Comparison of ENCODE assay signal across 8 cellular contexts in genomic region chr16:3714378-3714777, GRCh38. TPM values are rescaled to one million over a fixed set of nuclear protein-coding genes. Genes with fewer than 3 reads are reported as not detected.
DNase-seq lines count a peak whose midpoint lies in the region; ATAC-seq, FAIRE-seq and TF ChIP-seq lines count a peak whose summit lies in the region.
"Not testable (repeated sequence)": the region's sequence is repeated elsewhere in the genome, so short reads cannot be mapped to it uniquely, and the experiment has no call there.

No MANE protein-coding gene starts in this region.

- not testable (repeated sequence) for H3K27me3 Mint-ChIP-seq in CD8-positive, alpha-beta memory T cell; activated CD8-positive, alpha-beta T cell treated with anti-CD3 and anti-CD28 coated beads for 36 hours; activated T-helper 2 cell treated with anti-CD3 and anti-CD28 coated beads, Interferon-gamma antibody, Interleukin-2, Interleukin-4, amounts not matched to agents 10 μg/mL and 5 μg/mL and 100 μg/mL, durations not matched to agents 14 hours and 24 hours and 36 hours (ENCODE audit: low read depth); brain; neural crest cell (ENCODE audit: low read depth); stimulated activated naive CD8-positive, alpha-beta T cell treated with anti-CD3 and anti-CD28 coated beads, Interleukin-15, Interleukin-2, amounts not matched to agents 100 ng/mL and 50 ng/mL, for 24 hours

- H3K27me3 ChIP-seq in CD8-positive, alpha-beta memory T cell (ENCODE audit: insufficient read depth, low read length, poor library complexity, severe bottlenecking); HepG2 (ENCODE audit: control insufficient read depth in 1 of 2, insufficient read depth in 2 of 2, low read length in 2 of 2): not testable (repeated sequence)

- not testable (repeated sequence) for TF ChIP-seq CTCF in HEK293 (tag by site-specific recombination; IDR thresholded peaks at IDR 0.05); activated CD8-positive, alpha-beta T cell treated with anti-CD3 and anti-CD28 coated beads for 36 hours (IDR thresholded peaks at IDR 0.05); brain (conservative IDR thresholded peaks at IDR 0.05); HepG2 (CRISPR knock-in tag; IDR thresholded peaks at IDR 0.05); neural crest cell (conservative IDR thresholded peaks at IDR 0.05)

- H3K4me2 ChIP-seq in HepG2 (ENCODE audit: low read depth, low read length) = not testable (repeated sequence)

- peak overlapping the region in 4 of 7 donors; percentile 28 to 83 (median 51) for H3K4me3 Mint-ChIP-seq in CD8-positive, alpha-beta memory T cell
- peak overlapping the region; percentile 49 for H3K4me3 Mint-ChIP-seq in activated CD8-positive, alpha-beta T cell treated with anti-CD3 and anti-CD28 coated beads for 36 hours
- H3K4me3 Mint-ChIP-seq in activated T-helper 2 cell treated with anti-CD3 and anti-CD28 coated beads, Interferon-gamma antibody, Interleukin-2, Interleukin-4, amounts not matched to agents 10 μg/mL and 5 μg/mL and 100 μg/mL, durations not matched to agents 14 hours and 24 hours and 36 hours (ENCODE audit: low read depth) = not testable (repeated sequence)
- H3K4me3 Mint-ChIP-seq in brain (peak overlapping the region in 3 of 5 experiments; percentile 15 to 73 (median 52)), neural crest cell (peak overlapping the region; percentile 75)
- H3K4me3 Mint-ChIP-seq in stimulated activated naive CD8-positive, alpha-beta T cell treated with anti-CD3 and anti-CD28 coated beads, Interleukin-15, Interleukin-2, amounts not matched to agents 100 ng/mL and 50 ng/mL, for 24 hours = peak overlapping the region; percentile 91

- H3K27ac Mint-ChIP-seq in CD8-positive, alpha-beta memory T cell; activated CD8-positive, alpha-beta T cell treated with anti-CD3 and anti-CD28 coated beads for 36 hours; neural crest cell (ENCODE audit: unreplicated experiment); stimulated activated naive CD8-positive, alpha-beta T cell treated with anti-CD3 and anti-CD28 coated beads, Interleukin-15, Interleukin-2, amounts not matched to agents 100 ng/mL and 50 ng/mL, for 24 hours: not testable (repeated sequence)
- peak overlapping the region; percentile 13 for H3K27ac Mint-ChIP-seq in activated T-helper 2 cell treated with anti-CD3 and anti-CD28 coated beads, Interferon-gamma antibody, Interleukin-2, Interleukin-4, amounts not matched to agents 10 μg/mL and 5 μg/mL and 100 μg/mL, durations not matched to agents 14 hours and 24 hours and 36 hours
- peak overlapping the region in 1 of 5 experiments; percentile 4 for H3K27ac Mint-ChIP-seq in brain

- not testable (repeated sequence) for H3K9ac ChIP-seq in HepG2 (ENCODE audit: insufficient read depth, low read depth, low read length)

- intact Hi-C loops in activated CD8-positive, alpha-beta T cell treated with anti-CD3 and anti-CD28 coated beads for 36 hours (cut with micrococcal nuclease); HepG2 (cut with micrococcal nuclease; ENCODE audit: unreplicated experiment): not testable (repeated sequence)
- intact Hi-C loops in activated T-helper 2 cell treated with anti-CD3 and anti-CD28 coated beads, Interferon-gamma antibody, Interleukin-2, Interleukin-4, amounts not matched to agents 10 μg/mL and 5 μg/mL and 100 μg/mL, durations not matched to agents 14 hours and 24 hours and 36 hours (cut with micrococcal nuclease) = loop anchor here (10.0 kb wide), 1 partner anchor 560 kb away; the partner anchor contains the start of gene TFAP4

- not testable (repeated sequence) for H3K9me3 ChIP-seq in CD8-positive, alpha-beta memory T cell (ENCODE audit: low read length); HEK293 (ENCODE audit: control insufficient read depth, insufficient read depth, low read depth, low read length); HepG2 (ENCODE audit: low read length)

- in situ Hi-C loops in HepG2 (cut with HindIII; ENCODE audit: extremely low pct_ligation_motif_present, low pct_unique_long_range_greater_than_20kb) = not testable (repeated sequence)

- H4K20me1 ChIP-seq in HepG2 (ENCODE audit: insufficient read depth, low read length) = not testable (repeated sequence)

- not testable (repeated sequence) for H3K27ac ChIP-seq in CD8-positive, alpha-beta memory T cell (ENCODE audit: low read depth, low read length); HEK293 (ENCODE audit: extremely low read depth, low read depth, low read length); HepG2 (ENCODE audit: extremely low read length, insufficient read depth, low read length)

- FAIRE-seq in HepG2 (lab: Jason Lieb, UNC) = not testable (repeated sequence)

- TF ChIP-seq POLR2A in HepG2 (IDR thresholded peaks at IDR 0.05; ENCODE audit: insufficient read depth in 1 of 2, low read depth in 2 of 2, low read length in 2 of 2) = not testable (repeated sequence)

- not testable (repeated sequence) for BruUV-seq in HepG2 (replicated peaks; lab: Mats Ljungman, UMichigan)

- peaks cover 15% of the 10 kb centered on the region for H3K4me1 ChIP-seq in CD8-positive, alpha-beta memory T cell (ENCODE audit: insufficient read depth, low read length)
- not testable (repeated sequence) for H3K4me1 ChIP-seq in HEK293 (ENCODE audit: control insufficient read depth, insufficient read depth, low read length)
- H3K4me1 ChIP-seq in HepG2 (ENCODE audit: insufficient read depth, low read length) = peaks cover 64% of the 10 kb centered on the region

- 99% methylated on average over 10 of the region's 10 CpGs for WGBS in HepG2 (ENCODE audit: low lambda C conversion rate)

- not testable (repeated sequence) for ATAC-seq in activated CD8-positive, alpha-beta T cell treated with anti-CD3 and anti-CD28 coated beads for 36 hours; HepG2

- not testable (repeated sequence) for TF ChIP-seq RAD21 in HepG2 (CRISPR knock-in tag; IDR thresholded peaks at IDR 0.05)

- TF ChIP-seq EP300 in HepG2 (IDR thresholded peaks at IDR 0.05; ENCODE audit: low read depth in 2 of 2, low read length in 2 of 2); HepG2 (CRISPR knock-in tag; IDR thresholded peaks at IDR 0.05; ENCODE audit: borderline replicate concordance): not testable (repeated sequence)

- CTCF ChIA-PET in CD8-positive, alpha-beta memory T cell (lab: Charles Lee); HepG2 (lab: Yijun Ruan, JAX; ENCODE audit: low intra/inter-chr PET ratio, low total read pairs): not testable (repeated sequence)
- CTCF ChIA-PET in HEK293 (lab: Yijun Ruan, JAX) = interaction anchor here (3.8 kb wide), 1 partner anchor 23 kb away, joined by 16 read pairs; no protein-coding TSS in a partner anchor
- CTCF ChIA-PET in activated CD8-positive, alpha-beta T cell treated with anti-CD3 and anti-CD28 coated beads for 36 hours (lab: Charles Lee) = interaction anchor here (1.1 to 5.4 kb wide), 3 partner anchors 24 to 540 kb away, joined by 3 to 18 read pairs (median 3); no protein-coding TSS in a partner anchor

- DNase-seq in CD8-positive, alpha-beta memory T cell; activated CD8-positive, alpha-beta T cell treated with anti-CD3 and anti-CD28 coated beads for 36 hours; activated T-helper 2 cell treated with anti-CD3 and anti-CD28 coated beads, Interferon-gamma antibody, Interleukin-2, Interleukin-4, amounts not matched to agents 10 μg/mL and 5 μg/mL and 100 μg/mL, durations not matched to agents 14 hours and 24 hours and 36 hours (ENCODE audit: low spot score); HepG2 (ENCODE audit: low spot score); neural crest cell (ENCODE audit: low read depth, low spot score): not testable (repeated sequence)

- peaks cover 73% of the 10 kb centered on the region for H3K79me2 ChIP-seq in HepG2 (ENCODE audit: insufficient read depth, low read length)

- POLR2A ChIA-PET in CD8-positive, alpha-beta memory T cell (lab: Charles Lee) = not testable (repeated sequence)
- POLR2A ChIA-PET in HEK293 (lab: Yijun Ruan, JAX) (interaction anchor here (0.5 kb wide), 1 partner anchor 1110 kb away, joined by 4 read pairs; no protein-coding TSS in a partner anchor), HepG2 (lab: Yijun Ruan, JAX) (interaction anchor here (9.7 kb wide), 1 partner anchor 18 kb away, joined by 144 read pairs; no protein-coding TSS in a partner anchor)
- POLR2A ChIA-PET in activated CD8-positive, alpha-beta T cell treated with anti-CD3 and anti-CD28 coated beads for 36 hours (lab: Charles Lee) = interaction anchor here (0.9 to 2.6 kb wide), 5 partner anchors 10 to 470 kb away, joined by 3 to 7 read pairs (median 4); no protein-coding TSS in a partner anchor

- H3K36me3 Mint-ChIP-seq in CD8-positive, alpha-beta memory T cell = peaks cover 0 to 24% (median 3%) of the 10 kb centered on the region in 3 donors
- H3K36me3 Mint-ChIP-seq in activated CD8-positive, alpha-beta T cell treated with anti-CD3 and anti-CD28 coated beads for 36 hours (ENCODE audit: low read depth) = peaks cover 46% of the 10 kb centered on the region
- peaks cover 53% of the 10 kb centered on the region for H3K36me3 Mint-ChIP-seq in activated T-helper 2 cell treated with anti-CD3 and anti-CD28 coated beads, Interferon-gamma antibody, Interleukin-2, Interleukin-4, amounts not matched to agents 10 μg/mL and 5 μg/mL and 100 μg/mL, durations not matched to agents 14 hours and 24 hours and 36 hours (ENCODE audit: low read depth)
- peaks cover 23% of the 10 kb centered on the region for H3K36me3 Mint-ChIP-seq in brain
- H3K36me3 Mint-ChIP-seq in neural crest cell (ENCODE audit: low read depth) = not testable (repeated sequence)
- H3K36me3 Mint-ChIP-seq in stimulated activated naive CD8-positive, alpha-beta T cell treated with anti-CD3 and anti-CD28 coated beads, Interleukin-15, Interleukin-2, amounts not matched to agents 100 ng/mL and 50 ng/mL, for 24 hours (ENCODE audit: low read depth) = peaks cover 54% of the 10 kb centered on the region

- H3K4me1 Mint-ChIP-seq in CD8-positive, alpha-beta memory T cell = peaks cover 35 to 61% (median 46%) of the 10 kb centered on the region in 3 donors
- peaks cover 45% of the 10 kb centered on the region for H3K4me1 Mint-ChIP-seq in activated CD8-positive, alpha-beta T cell treated with anti-CD3 and anti-CD28 coated beads for 36 hours (ENCODE audit: low read depth)
- peaks cover 37% of the 10 kb centered on the region for H3K4me1 Mint-ChIP-seq in activated T-helper 2 cell treated with anti-CD3 and anti-CD28 coated beads, Interferon-gamma antibody, Interleukin-2, Interleukin-4, amounts not matched to agents 10 μg/mL and 5 μg/mL and 100 μg/mL, durations not matched to agents 14 hours and 24 hours and 36 hours (ENCODE audit: low read depth)
- H3K4me1 Mint-ChIP-seq in brain = peaks cover 52% of the 10 kb centered on the region
- peaks cover 40% of the 10 kb centered on the region for H3K4me1 Mint-ChIP-seq in neural crest cell
- peaks cover 48% of the 10 kb centered on the region for H3K4me1 Mint-ChIP-seq in stimulated activated naive CD8-positive, alpha-beta T cell treated with anti-CD3 and anti-CD28 coated beads, Interleukin-15, Interleukin-2, amounts not matched to agents 100 ng/mL and 50 ng/mL, for 24 hours (ENCODE audit: low read depth)

- not testable (repeated sequence) for H3K36me3 ChIP-seq in CD8-positive, alpha-beta memory T cell (ENCODE audit: insufficient read depth, low read length)
- H3K36me3 ChIP-seq in HEK293 (ENCODE audit: control insufficient read depth in 2 of 2, insufficient read depth in 1 of 2, low read length in 2 of 2) (peaks cover 4 to 35% of the 10 kb centered on the region in 2 experiments; a peak in 2 of 3 replicates), HepG2 (replicated peaks in 1 of 2; ENCODE audit: control insufficient read depth in 1 of 2, insufficient read depth in 2 of 2, low read length in 2 of 2) (peaks cover 1 to 12% of the 10 kb centered on the region in 2 experiments; a peak in 2 of 5 replicates)

- H2AFZ ChIP-seq in HepG2 (ENCODE audit: low read length) = not testable (repeated sequence)

- H3K9me3 Mint-ChIP-seq in CD8-positive, alpha-beta memory T cell; activated CD8-positive, alpha-beta T cell treated with anti-CD3 and anti-CD28 coated beads for 36 hours; activated T-helper 2 cell treated with anti-CD3 and anti-CD28 coated beads, Interferon-gamma antibody, Interleukin-2, Interleukin-4, amounts not matched to agents 10 μg/mL and 5 μg/mL and 100 μg/mL, durations not matched to agents 14 hours and 24 hours and 36 hours; brain; neural crest cell; stimulated activated naive CD8-positive, alpha-beta T cell treated with anti-CD3 and anti-CD28 coated beads, Interleukin-15, Interleukin-2, amounts not matched to agents 100 ng/mL and 50 ng/mL, for 24 hours: not testable (repeated sequence)

- not testable (repeated sequence) for H3K4me3 ChIP-seq in CD8-positive, alpha-beta memory T cell (ENCODE audit: low read length); HEK293 (ENCODE audit: low read depth, low read length); HepG2 (replicated peaks in 1 of 3; ENCODE audit: insufficient read depth in 1 of 3, low read depth in 2 of 3, low read length in 3 of 3)

RNA-seq across cellular contexts. Expression of gene TRAP1, which starts 2.9 kb away (rescaled TPM):
- 100 to 1,000 TPM; 283 to 308 TPM for total RNA-seq in CD8-positive, alpha-beta memory T cell
- 53.5 TPM for polyA plus RNA-seq in CD8-positive, alpha-beta memory T cell
- total RNA-seq in activated CD8-positive, alpha-beta T cell treated with anti-CD3 and anti-CD28 coated beads for 36 hours = 100 to 1,000 TPM; 343 to 379 TPM
- 299 and 307 TPM in 2 replicates for total RNA-seq in activated T-helper 2 cell treated with anti-CD3 and anti-CD28 coated beads, Interferon-gamma antibody, Interleukin-2, Interleukin-4, amounts not matched to agents 10 μg/mL and 5 μg/mL and 100 μg/mL, durations not matched to agents 14 hours and 24 hours and 36 hours
- polyA plus RNA-seq in brain (ENCODE audit: insufficient read depth, low read depth, low replicate concordance) (80.4 TPM), HepG2 (2011; rRNA removed) (240 and 283 TPM in 2 replicates)
- total RNA-seq in HepG2 (2016; rRNA removed; fragmentation: Illumina TruSeq; extraction: Trizol) (112 and 127 TPM in 2 replicates), neural crest cell (152 and 154 TPM in 2 replicates)
- 28.9 and 31.8 TPM in 2 replicates for total RNA-seq in HepG2 (2016; cell fraction: cytosol; rRNA removed; fragmentation: Illumina TruSeq; extraction: Trizol; ENCODE audit: low read depth)
- 104 and 130 TPM in 2 replicates for total RNA-seq in HepG2 (2016; cell fraction: insoluble cytoplasmic fraction; rRNA removed; fragmentation: Illumina TruSeq; extraction: Trizol)
- total RNA-seq in HepG2 (2016; cell fraction: membrane; rRNA removed; fragmentation: Illumina TruSeq; extraction: Trizol) = 40.6 and 42.7 TPM in 2 replicates
- 81.3 and 97.5 TPM in 2 replicates for total RNA-seq in HepG2 (2016; cell fraction: nucleus; rRNA removed; fragmentation: Illumina TruSeq; extraction: Trizol)
- polyA plus RNA-seq in HepG2 (2011; cell fraction: cytosol; rRNA removed) = 125 and 163 TPM in 2 replicates
- 405 and 449 TPM in 2 replicates for polyA plus RNA-seq in HepG2 (2011; cell fraction: nucleus; rRNA removed)
- 173 and 189 TPM in 2 replicates for polyA plus RNA-seq in HepG2 (2012)
- polyA plus RNA-seq in HepG2 (2016; cell fraction: cytosol; fragmentation: Illumina TruSeq; extraction: Trizol; ENCODE audit: low read depth) = 15.5 and 18.4 TPM in 2 replicates
- 106 and 121 TPM in 2 replicates for polyA plus RNA-seq in HepG2 (2016; cell fraction: insoluble cytoplasmic fraction; fragmentation: Illumina TruSeq; extraction: Trizol; ENCODE audit: low read depth)
- polyA plus RNA-seq in HepG2 (2016; cell fraction: membrane; fragmentation: Illumina TruSeq; extraction: Trizol; ENCODE audit: low read depth) = 25.7 and 26.7 TPM in 2 replicates
- 169 and 193 TPM in 2 replicates for polyA plus RNA-seq in HepG2 (2016; cell fraction: nucleus; fragmentation: Illumina TruSeq; extraction: Trizol; ENCODE audit: insufficient read depth, low read depth)
- 623 and 697 TPM in 2 replicates for polyA minus RNA-seq in HepG2 (2011; rRNA and poly(A)+ RNA removed; ENCODE audit: low replicate concordance)
- 98.0 and 120 TPM in 2 replicates for polyA minus RNA-seq in HepG2 (2011; cell fraction: cytosol; rRNA and poly(A)+ RNA removed)
- 105 and 109 TPM in 2 replicates for polyA minus RNA-seq in HepG2 (2011; cell fraction: nucleus; rRNA and poly(A)+ RNA removed)

RNA-seq across cellular contexts. Expression of gene DNASE1, which starts 59.9 kb away (rescaled TPM):
- 10 to 100 TPM; 13.5 to 15.0 TPM for total RNA-seq in CD8-positive, alpha-beta memory T cell
- 5.8 TPM for polyA plus RNA-seq in CD8-positive, alpha-beta memory T cell
- 10 to 100 TPM; 11.8 to 12.1 TPM for total RNA-seq in activated CD8-positive, alpha-beta T cell treated with anti-CD3 and anti-CD28 coated beads for 36 hours
- 14.0 and 14.6 TPM in 2 replicates for total RNA-seq in activated T-helper 2 cell treated with anti-CD3 and anti-CD28 coated beads, Interferon-gamma antibody, Interleukin-2, Interleukin-4, amounts not matched to agents 10 μg/mL and 5 μg/mL and 100 μg/mL, durations not matched to agents 14 hours and 24 hours and 36 hours
- polyA plus RNA-seq in brain (ENCODE audit: insufficient read depth, low read depth, low replicate concordance) = 8.3 TPM
- total RNA-seq in HepG2 (2016; rRNA removed; fragmentation: Illumina TruSeq; extraction: Trizol) = 3.7 and 7.1 TPM in 2 replicates
- 9.5 and 9.7 TPM in 2 replicates for total RNA-seq in HepG2 (2016; cell fraction: cytosol; rRNA removed; fragmentation: Illumina TruSeq; extraction: Trizol; ENCODE audit: low read depth)
- total RNA-seq in HepG2 (2016; cell fraction: insoluble cytoplasmic fraction; rRNA removed; fragmentation: Illumina TruSeq; extraction: Trizol) = 4.1 and 7.3 TPM in 2 replicates
- 11.1 and 12.4 TPM in 2 replicates for total RNA-seq in HepG2 (2016; cell fraction: membrane; rRNA removed; fragmentation: Illumina TruSeq; extraction: Trizol)
- 11.8 and 13.6 TPM in 2 replicates for total RNA-seq in HepG2 (2016; cell fraction: nucleus; rRNA removed; fragmentation: Illumina TruSeq; extraction: Trizol)
- 11.1 and 13.0 TPM in 2 replicates for polyA plus RNA-seq in HepG2 (2011; rRNA removed)
- 5.4 and 7.4 TPM in 2 replicates for polyA plus RNA-seq in HepG2 (2011; cell fraction: cytosol; rRNA removed)
- polyA plus RNA-seq in HepG2 (2011; cell fraction: nucleus; rRNA removed) = 37.1 and 37.7 TPM in 2 replicates
- 7.2 and 10.3 TPM in 2 replicates for polyA plus RNA-seq in HepG2 (2012)
- 10.1 and 11.6 TPM in 2 replicates for polyA plus RNA-seq in HepG2 (2016; cell fraction: cytosol; fragmentation: Illumina TruSeq; extraction: Trizol; ENCODE audit: low read depth)
- polyA plus RNA-seq in HepG2 (2016; cell fraction: insoluble cytoplasmic fraction; fragmentation: Illumina TruSeq; extraction: Trizol; ENCODE audit: low read depth) = 2.9 and 3.5 TPM in 2 replicates
- 9.6 and 10.1 TPM in 2 replicates for polyA plus RNA-seq in HepG2 (2016; cell fraction: membrane; fragmentation: Illumina TruSeq; extraction: Trizol; ENCODE audit: low read depth)
- polyA plus RNA-seq in HepG2 (2016; cell fraction: nucleus; fragmentation: Illumina TruSeq; extraction: Trizol; ENCODE audit: insufficient read depth, low read depth) = 15.7 and 20.9 TPM in 2 replicates
- polyA minus RNA-seq in HepG2 (2011; rRNA and poly(A)+ RNA removed; ENCODE audit: low replicate concordance) = 12.4 and 52.9 TPM in 2 replicates
- 3.9 and 4.6 TPM in 2 replicates for polyA minus RNA-seq in HepG2 (2011; cell fraction: cytosol; rRNA and poly(A)+ RNA removed)
- 13.1 and 20.5 TPM in 2 replicates for polyA minus RNA-seq in HepG2 (2011; cell fraction: nucleus; rRNA and poly(A)+ RNA removed)
- 23.6 and 26.0 TPM in 2 replicates for total RNA-seq in neural crest cell
